8 cellular contexts compared by ENCODE assay signal in the genomic region with DNA sequence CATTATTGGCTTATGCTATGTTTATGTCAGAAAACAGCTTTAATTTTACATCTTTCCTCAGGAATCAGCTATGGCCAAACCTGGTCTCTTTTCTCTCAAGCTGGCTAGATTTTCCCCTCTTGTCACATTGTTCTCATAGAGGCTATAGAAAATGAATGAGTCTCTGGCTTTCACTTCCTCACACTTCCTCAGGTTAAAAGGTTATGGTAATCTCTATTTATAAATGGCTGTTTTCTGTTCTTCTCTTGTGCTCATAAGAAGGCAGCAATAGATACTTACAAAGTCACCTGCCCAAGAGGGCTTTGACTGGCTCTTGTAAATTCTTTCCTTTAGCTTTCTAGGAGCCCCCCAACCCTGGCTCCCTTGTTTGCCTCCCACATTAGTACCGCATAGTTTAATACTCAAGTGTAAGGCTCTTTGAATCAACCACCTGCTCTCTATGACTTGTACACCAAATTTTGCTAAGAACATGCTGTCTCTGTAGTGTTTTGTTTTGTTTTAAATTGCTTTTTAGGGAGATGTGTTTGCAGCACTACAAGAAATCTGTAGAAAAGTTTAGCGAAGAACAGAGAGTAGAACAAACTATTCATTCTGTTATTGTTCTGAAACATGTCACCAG.
DNase-seq lines count a peak whose midpoint lies in the region; ATAC-seq and TF ChIP-seq lines count a peak whose summit lies in the region.

No MANE protein-coding gene starts in this region.

- H3K27ac ChIP-seq in substantia nigra (ENCODE audit: low read depth, low read length, poor library complexity, severe bottlenecking), result no peak overlapping the region
- no peak overlapping the region for H3K27ac ChIP-seq in CD4-positive, alpha-beta memory T cell (ENCODE audit: low read depth, low read length)

- peaks cover 9% of the 10 kb centered on the region for H3K36me3 Mint-ChIP-seq in HFFc6 (ENCODE audit: low read depth)
- no peaks in the 10 kb centered on the region for H3K36me3 Mint-ChIP-seq in CD4-positive, alpha-beta memory T cell

- intact Hi-C loops in CD4-positive, alpha-beta memory T cell (cut with micrococcal nuclease), result no loop called here

- H3K27me3 ChIP-seq in CD4-positive, alpha-beta memory T cell (ENCODE audit: insufficient read depth, low read length), result no peaks in the 10 kb centered on the region

- H3K4me3 ChIP-seq in CD4-positive, alpha-beta memory T cell (ENCODE audit: low read length in 2 of 2), result no peak overlapping the region

- no peak for TF ChIP-seq CTCF in HFFc6 (IDR thresholded peaks at IDR 0.05)

- peak; percentile 99 for ATAC-seq in GM18861 (IDR thresholded peaks at IDR 0.05; ENCODE audit: unreplicated experiment)
- peak; percentile 99 for ATAC-seq in GM21529 (IDR thresholded peaks at IDR 0.05; ENCODE audit: unreplicated experiment)
- ATAC-seq in HG03457 (IDR thresholded peaks at IDR 0.05; ENCODE audit: unreplicated experiment), result peak; percentile 95

- H3K4me3 Mint-ChIP-seq in HFFc6, result no peak overlapping the region
- H3K4me3 Mint-ChIP-seq in CD4-positive, alpha-beta memory T cell, result no peak overlapping the region

- H3K27me3 Mint-ChIP-seq in HFFc6 (ENCODE audit: insufficient read depth), result no peaks in the 10 kb centered on the region
- peaks cover 0 to 2% of the 10 kb centered on the region in 2 donors for H3K27me3 Mint-ChIP-seq in CD4-positive, alpha-beta memory T cell

- DNase-seq in dermis blood vessel endothelial cell, result peak; percentile 63
- no peak for DNase-seq in HFFc6
- no peak for DNase-seq in substantia nigra (lab: John Stamatoyannopoulos, UW)
- no peak for DNase-seq in CD4-positive, alpha-beta memory T cell
- DNase-seq in NCI-H524 (lab: John Stamatoyannopoulos, UW), result no peak

- H3K4me1 ChIP-seq in CD4-positive, alpha-beta memory T cell (ENCODE audit: insufficient read depth, low read length), result no peaks in the 10 kb centered on the region

- H3K9me3 Mint-ChIP-seq in HFFc6, result peaks cover 4% of the 10 kb centered on the region
- H3K9me3 Mint-ChIP-seq in CD4-positive, alpha-beta memory T cell, result peaks cover 0 to 2% (median 0%) of the 10 kb centered on the region in 8 donors

- POLR2A ChIA-PET in CD4-positive, alpha-beta memory T cell (lab: Charles Lee; ENCODE audit: partially characterized antibody), result no interaction called here

- H3K9me3 ChIP-seq in CD4-positive, alpha-beta memory T cell (ENCODE audit: control insufficient read depth in 1 of 2, low read length in 2 of 2), result no peaks in the 10 kb centered on the region

- H3K4me1 Mint-ChIP-seq in HFFc6 (ENCODE audit: low read depth), result peaks cover 30% of the 10 kb centered on the region
- no peaks in the 10 kb centered on the region for H3K4me1 Mint-ChIP-seq in CD4-positive, alpha-beta memory T cell

- CTCF ChIA-PET in CD4-positive, alpha-beta memory T cell (lab: Charles Lee; ENCODE audit: partially characterized antibody), result no interaction called here

- no peaks in the 10 kb centered on the region for H3K36me3 ChIP-seq in CD4-positive, alpha-beta memory T cell (ENCODE audit: insufficient read depth, low read length)

- no peak overlapping the region for H3K27ac Mint-ChIP-seq in HFFc6
- H3K27ac Mint-ChIP-seq in CD4-positive, alpha-beta memory T cell, result no peak overlapping the region
